In genomic region chr1:59557549-59557885, GRCh38 we compare ENCODE assay signal across 20 cellular contexts.
A peak's percentile ranks its signal among the peaks of the same experiment; 100 is the strongest.
DNase-seq lines count a peak whose midpoint lies in the region; ATAC-seq, FAIRE-seq and TF ChIP-seq lines count a peak whose summit lies in the region.
"Had no signal": no experiment of that assay in that cellular context is flagged by ENCODE, and none has a peak within 500 bp of the region (broad histone marks: within the 10 kb centered on the region; RNA-seq: fewer than 3 reads in every experiment).

No MANE protein-coding gene starts in this region.

- H3K9me3 ChIP-seq in mucosa of descending colon, result peaks cover 11% of the 10 kb centered on the region
- H3K9me3 ChIP-seq: HAP-1 had no signal

- H3K4me3 ChIP-seq in bronchial epithelial cell (ENCODE audit: low read depth, low read length) (no peak overlapping the region), mucosa of descending colon (no peak overlapping the region)
- H3K4me3 ChIP-seq: HAP-1, K562 had no signal

- DNase-seq in A172 (ENCODE audit: low spot score) (peak; percentile 10), bronchial epithelial cell (ENCODE audit: low read depth) (no peak), mesothelial cell of epicardium (ENCODE audit: low spot score in 2 of 2, unreplicated experiment in 2 of 2) (no peak), progenitor cell of endocrine pancreas (ENCODE audit: low spot score, unreplicated experiment) (no peak), GM03348 (ENCODE audit: low spot score) (no peak), mucosa of descending colon (no peak), HuH-7.5 (ENCODE audit: low spot score) (no peak)
- DNase-seq: 8988T; ACHN; C1 segment of cervical spinal cord; CD4-positive, alpha-beta T cell; DMS153; GDM1; GOT3 had no signal

- peaks cover 33% of the 10 kb centered on the region for H3K9me3 Mint-ChIP-seq in mesothelial cell of epicardium
- peaks cover 25% of the 10 kb centered on the region for H3K9me3 Mint-ChIP-seq in progenitor cell of endocrine pancreas (ENCODE audit: low read depth)

- ATAC-seq in mucosa of descending colon, result no peak
- ATAC-seq: K562 had no signal

- intact Hi-C loops in mucosa of descending colon (cut with DNase I, micrococcal nuclease), result no loop called here

- H3K27ac Mint-ChIP-seq in mesothelial cell of epicardium (peak overlapping the region; percentile 84), progenitor cell of endocrine pancreas (peak overlapping the region; percentile 94)
- H3K27ac Mint-ChIP-seq: B cell; CD4-positive, alpha-beta T cell had no signal

- H3K27me3 ChIP-seq in bronchial epithelial cell (ENCODE audit: control insufficient read depth, insufficient read depth, low read length), result no peaks in the 10 kb centered on the region

- no peak for TF ChIP-seq CTCF in bronchial epithelial cell (IDR thresholded peaks at IDR 0.05; ENCODE audit: insufficient read depth, low read length, severe bottlenecking)
- no peak for TF ChIP-seq CTCF in mesothelial cell of epicardium (IDR thresholded peaks at IDR 0.05; ENCODE audit: unreplicated experiment)
- no peak for TF ChIP-seq CTCF in progenitor cell of endocrine pancreas (IDR thresholded peaks at IDR 0.05; ENCODE audit: unreplicated experiment)
- no peak for TF ChIP-seq CTCF in mucosa of descending colon (IDR thresholded peaks at IDR 0.05)

- FAIRE-seq in bronchial epithelial cell (lab: Jason Lieb, UNC), result peak; percentile 28
- FAIRE-seq: D721Med, GM19239, HTR-8/SVneo, K562 had no signal

- H3K4me1 Mint-ChIP-seq in mesothelial cell of epicardium (peaks cover 48% of the 10 kb centered on the region), progenitor cell of endocrine pancreas (ENCODE audit: low read depth) (peaks cover 30% of the 10 kb centered on the region)

- H3K36me3 Mint-ChIP-seq in mesothelial cell of epicardium (peaks cover 36% of the 10 kb centered on the region), progenitor cell of endocrine pancreas (ENCODE audit: insufficient read depth) (peaks cover 19% of the 10 kb centered on the region)

- H3K4me1 ChIP-seq in mucosa of descending colon (ENCODE audit: low read depth), result no peaks in the 10 kb centered on the region
- H3K4me1 ChIP-seq: HAP-1 had no signal

- no peaks in the 10 kb centered on the region for H3K36me3 ChIP-seq in bronchial epithelial cell (ENCODE audit: control insufficient read depth, insufficient read depth, low read length)
- H3K36me3 ChIP-seq in mucosa of descending colon (ENCODE audit: low read depth), result no peaks in the 10 kb centered on the region
- H3K36me3 ChIP-seq: HAP-1 had no signal

- H3K4me3 Mint-ChIP-seq in mesothelial cell of epicardium (no peak overlapping the region), progenitor cell of endocrine pancreas (ENCODE audit: low read depth) (no peak overlapping the region)
- H3K4me3 Mint-ChIP-seq: B cell; CD4-positive, alpha-beta T cell had no signal

- H3K27me3 Mint-ChIP-seq in mesothelial cell of epicardium (ENCODE audit: low read depth) (no peaks in the 10 kb centered on the region), progenitor cell of endocrine pancreas (no peaks in the 10 kb centered on the region)
- H3K27me3 Mint-ChIP-seq: B cell; CD4-positive, alpha-beta T cell had no signal
